22 cellular contexts compared by ENCODE assay signal in the genomic region with DNA sequence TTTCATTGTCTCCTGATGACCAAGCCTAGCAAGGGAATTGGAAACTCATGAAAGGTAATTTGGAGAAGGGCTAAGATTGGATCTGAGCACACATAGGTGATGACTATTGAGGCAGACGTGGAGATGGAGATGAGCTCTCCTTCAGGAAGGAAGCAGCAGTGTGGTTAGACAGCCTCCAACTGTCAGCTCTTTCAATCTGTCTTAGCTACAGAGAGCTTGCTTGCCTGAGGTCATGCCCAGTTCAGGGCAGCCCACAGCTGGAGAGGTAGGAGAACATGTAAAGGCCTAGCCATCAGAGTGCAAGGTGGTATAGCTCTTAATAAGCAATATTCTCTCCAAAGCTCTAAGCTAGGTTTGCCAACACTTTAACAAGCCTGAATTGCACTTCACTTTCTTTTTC.
"Had no signal": no experiment of that assay in that cellular context is flagged by ENCODE, and none has a peak within 500 bp of the region (broad histone marks: within the 10 kb centered on the region; RNA-seq: fewer than 3 reads in every experiment).

No MANE protein-coding gene starts in this region.

- H3K27ac Mint-ChIP-seq: activated CD8-positive, alpha-beta T cell treated with anti-CD3 and anti-CD28 coated beads, Interleukin-2, amount 10 ng/mL, durations not matched to agents 7 days and 5 days; activated naive CD8-positive, alpha-beta T cell; brain; WTC11 had no signal

- H3K36me3 Mint-ChIP-seq: activated naive CD8-positive, alpha-beta T cell; brain; WTC11 had no signal

- H3K36me3 ChIP-seq: Peyer's patch, SJSA1 had no signal

- H3K9me3 ChIP-seq: Peyer's patch, SJSA1 had no signal

- H3K27me3 ChIP-seq: Peyer's patch, SJSA1 had no signal

- H3K9me3 Mint-ChIP-seq: activated T-cell treated with anti-CD3 and anti-CD28 coated beads, Interleukin-2, amount 50 U/mL, for 4 hours; brain; central memory CD8-positive, alpha-beta T cell; WTC11 had no signal

- H3K27ac ChIP-seq: Peyer's patch, SJSA1 had no signal

- H3K4me1 Mint-ChIP-seq: brain; central memory CD8-positive, alpha-beta T cell had no signal

- H3K4me3 Mint-ChIP-seq: activated CD8-positive, alpha-beta T cell treated with anti-CD3 and anti-CD28 coated beads, Interleukin-2, amount 10 ng/mL, durations not matched to agents 7 days and 5 days; activated naive CD8-positive, alpha-beta T cell; activated T-cell treated with anti-CD3 and anti-CD28 coated beads, Interleukin-2, amount 50 U/mL, for 4 hours; brain; central memory CD8-positive, alpha-beta T cell; WTC11 had no signal

- H3K4me1 ChIP-seq: Peyer's patch, SJSA1 had no signal

- H3K4me3 ChIP-seq: Peyer's patch, SJSA1 had no signal

- ATAC-seq: activated CD8-positive, alpha-beta T cell treated with anti-CD3 and anti-CD28 coated beads, Interleukin-2, amount 10 ng/mL, durations not matched to agents 7 days and 5 days; activated T-cell treated with anti-CD3 and anti-CD28 coated beads, Interleukin-2, amount 50 U/mL, for 4 hours; SK-N-SH treated with all-trans-retinoic acid at 6 μM for 48 hours had no signal

- H3K27me3 Mint-ChIP-seq: central memory CD8-positive, alpha-beta T cell had no signal

- DNase-seq: activated CD4-positive, alpha-beta T cell treated with anti-CD3 and anti-CD28 coated beads for 48 hours; activated CD4-positive, alpha-beta T cell treated with anti-CD3 and anti-CD28 coated beads, Interleukin-2, amount 50 U/mL, for 4 hours; activated CD4-positive, CD25-positive, alpha-beta regulatory T cell treated with anti-CD3 and anti-CD28 coated beads, Interleukin-2, amount 50 U/mL, for 72 hours; activated CD8-positive, alpha-beta T cell treated with anti-CD3 and anti-CD28 coated beads, Interleukin-2, amount 10 ng/mL, durations not matched to agents 7 days and 5 days; activated effector memory CD4-positive, alpha-beta T cell treated with anti-CD3 and anti-CD28 coated beads, Interleukin-2, amount 50 U/mL, for 16 hours; activated naive CD4-positive, alpha-beta T cell treated with Interleukin-2 at 50 U/mL for 16 hours; activated T-cell treated with anti-CD3 and anti-CD28 coated beads, Interleukin-2, amount 50 U/mL, for 4 hours; amygdala; NCI-H1092; NCI-H1417; NCI-H1930; NCI-H510A treated with DMSO at 0.1 percent for 48 hours; NCI-H69; Peyer's patch; SHP77; SW 1271 had no signal
